1 cellular context compared by ENCODE assay signal in genomic region chr11:34806875-34807274, GRCh38.
A peak's percentile ranks its signal among the peaks of the same experiment; 100 is the strongest.
TF ChIP-seq lines count a peak whose summit lies in the region.

No MANE protein-coding gene starts in this region.

TF ChIP-seq in K562, 482 proteins besides CTCF, POLR2A, EP300 and RAD21 (continued from another document and continues in another):
- TF ChIP-seq ZBTB40 (IDR thresholded peaks at IDR 0.05): no peak
- no peak for TF ChIP-seq ZBTB40 (CRISPR knock-in tag; IDR thresholded peaks at IDR 0.05)
- no peak for TF ChIP-seq HNRNPH1 (optimal IDR thresholded peaks at IDR 0.05; ENCODE audit: low read depth, low read length)
- TF ChIP-seq KAT7 (CRISPR knock-in tag; IDR thresholded peaks at IDR 0.05; ENCODE audit: borderline replicate concordance): no peak
- TF ChIP-seq STAT6 (CRISPR knock-in tag; IDR thresholded peaks at IDR 0.05): no peak
- no peak for TF ChIP-seq PURB (CRISPR knock-in tag; IDR thresholded peaks at IDR 0.05; ENCODE audit: low read depth)
- no peak for TF ChIP-seq FIP1L1 (IDR thresholded peaks at IDR 0.05; ENCODE audit: low read depth, low read length, poor library complexity, severe bottlenecking)
- no peak for TF ChIP-seq STAG1 (CRISPR knock-in tag; IDR thresholded peaks at IDR 0.05; ENCODE audit: borderline replicate concordance)
- TF ChIP-seq LARP7 (IDR thresholded peaks at IDR 0.05): no peak
- no peak for TF ChIP-seq ZNF217 (CRISPR knock-in tag; IDR thresholded peaks at IDR 0.05)
- no peak for TF ChIP-seq RFX1 (IDR thresholded peaks at IDR 0.05)
- no peak for TF ChIP-seq MYNN (IDR thresholded peaks at IDR 0.05)
- TF ChIP-seq MYNN (CRISPR knock-in tag; IDR thresholded peaks at IDR 0.05): no peak
- TF ChIP-seq SAFB2 (IDR thresholded peaks at IDR 0.05; ENCODE audit: borderline replicate concordance, low read depth, low read length, severe bottlenecking): no peak
- TF ChIP-seq C11orf30 (IDR thresholded peaks at IDR 0.05; ENCODE audit: low read depth): no peak
- no peak for TF ChIP-seq PBX2 (CRISPR knock-in tag; IDR thresholded peaks at IDR 0.05; ENCODE audit: low read depth)
- no peak for TF ChIP-seq PBX2 (tag; conservative IDR thresholded peaks at IDR 0.05; ENCODE audit: low read depth)
- no peak for TF ChIP-seq NR0B1 (IDR thresholded peaks at IDR 0.05; ENCODE audit: partially characterized antibody)
- TF ChIP-seq, protein P1, sequence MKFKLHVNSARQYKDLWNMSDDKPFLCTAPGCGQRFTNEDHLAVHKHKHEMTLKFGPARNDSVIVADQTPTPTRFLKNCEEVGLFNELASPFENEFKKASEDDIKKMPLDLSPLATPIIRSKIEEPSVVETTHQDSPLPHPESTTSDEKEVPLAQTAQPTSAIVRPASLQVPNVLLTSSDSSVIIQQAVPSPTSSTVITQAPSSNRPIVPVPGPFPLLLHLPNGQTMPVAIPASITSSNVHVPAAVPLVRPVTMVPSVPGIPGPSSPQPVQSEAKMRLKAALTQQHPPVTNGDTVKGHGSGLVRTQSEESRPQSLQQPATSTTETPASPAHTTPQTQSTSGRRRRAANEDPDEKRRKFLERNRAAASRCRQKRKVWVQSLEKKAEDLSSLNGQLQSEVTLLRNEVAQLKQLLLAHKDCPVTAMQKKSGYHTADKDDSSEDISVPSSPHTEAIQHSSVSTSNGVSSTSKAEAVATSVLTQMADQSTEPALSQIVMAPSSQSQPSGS (CRISPR knock-in tag; IDR thresholded peaks at IDR 0.05): no peak
- no peak for TF ChIP-seq CHCHD3 (CRISPR knock-in tag; IDR thresholded peaks at IDR 0.05)
- no peak for TF ChIP-seq HSF4 (CRISPR knock-in tag; IDR thresholded peaks at IDR 0.05; ENCODE audit: borderline replicate concordance)
- 0 out of 2 replicates have a peak, but pooled peaks have one; percentile 9 for TF ChIP-seq TCF3 (CRISPR knock-in tag; IDR thresholded peaks at IDR 0.05)
- no peak for TF ChIP-seq NFE2 (IDR thresholded peaks at IDR 0.05; ENCODE audit: low read depth)
- no peak for TF ChIP-seq HNRNPK (IDR thresholded peaks at IDR 0.05; ENCODE audit: low read depth, low read length, poor library complexity, severe bottlenecking)
- no peak for TF ChIP-seq EP400 (IDR thresholded peaks at IDR 0.05)
